Comparison of ENCODE assay signal across 1 cellular context in genomic region chr22:21045585-21046294, GRCh38.
TF ChIP-seq lines count a peak whose summit lies in the region.

Gene LRRC74B (plus strand): TSS chr22:21045946. CDS start chr22:21045987, 41 bp downstream.

TF ChIP-seq in HEK293, 187 proteins besides CTCF, POLR2A, EP300 and RAD21 (continued from another document):
- no peak for TF ChIP-seq GLI2 (tag by site-specific recombination; IDR thresholded peaks at IDR 0.05; ENCODE audit: borderline replicate concordance, low read depth)
- peak; percentile 97 for TF ChIP-seq ZNF341 (tag by site-specific recombination; IDR thresholded peaks at IDR 0.05; ENCODE audit: low read depth)
- peak; percentile 95 for TF ChIP-seq SCRT2 (tag by site-specific recombination; IDR thresholded peaks at IDR 0.05)
